18 cellular contexts compared by ENCODE assay signal in genomic region chr2:46825958-46826897, GRCh38.
DNase-seq lines count a peak whose midpoint lies in the region; ATAC-seq and TF ChIP-seq lines count a peak whose summit lies in the region.
"Had no signal": no experiment of that assay in that cellular context is flagged by ENCODE, and none has a peak within 500 bp of the region (broad histone marks: within the 10 kb centered on the region; RNA-seq: fewer than 3 reads in every experiment).

No MANE protein-coding gene starts in this region.

- no peak overlapping the region for H3K4me2 ChIP-seq in fibroblast of lung (ENCODE audit: extremely low read depth, insufficient read depth, low read length)

- H3K4me1 ChIP-seq in fibroblast of lung (ENCODE audit: control insufficient read depth, extremely low read depth, insufficient read depth, low read length) (peaks cover 32% of the 10 kb centered on the region), psoas muscle (peaks cover 7% of the 10 kb centered on the region)
- H3K4me1 ChIP-seq: HAP-1 had no signal

- CTCF ChIA-PET in Calu3 (lab: Charles Lee): interaction anchor here (0.7 kb wide), 1 partner anchor 116 kb away, joined by 8 read pairs; no protein-coding TSS in a partner anchor

- ATAC-seq in psoas muscle (peak in 3 of 4 donors; percentile 23 to 71 (median 23)), T-helper 17 cell (no peak)
- ATAC-seq: Panc1 had no signal

- H3K27ac Mint-ChIP-seq in Calu3 (ENCODE audit: unreplicated experiment) (peak overlapping the region; percentile 8), T-helper 17 cell (no peak overlapping the region)
- H3K27ac Mint-ChIP-seq: activated B cell treated with CpG ODN at 0.5 μM for 24 hours had no signal

- H3K27ac ChIP-seq in fibroblast of lung (ENCODE audit: insufficient read depth, low read length) (peak overlapping the region; percentile 86), psoas muscle (no peak overlapping the region)
- H3K27ac ChIP-seq: dorsolateral prefrontal cortex had no signal

- intact Hi-C loops in Calu3 (cut with micrococcal nuclease; ENCODE audit: unreplicated experiment) (no loop called here), psoas muscle (cut with DNase I) (no loop called here)

- no peak overlapping the region for H3K4me3 ChIP-seq in fibroblast of lung (replicated peaks in 1 of 4; ENCODE audit: control extremely low read depth in 1 of 4, insufficient read depth in 1 of 4, low read depth in 3 of 4, low read length in 4 of 4)
- H3K4me3 ChIP-seq in psoas muscle: no peak overlapping the region
- H3K4me3 ChIP-seq: dorsolateral prefrontal cortex, HAP-1 had no signal

- no peak overlapping the region for H3K9ac ChIP-seq in fibroblast of lung (ENCODE audit: insufficient read depth, low read length)

- no peaks in the 10 kb centered on the region for H3K36me3 Mint-ChIP-seq in Calu3 (ENCODE audit: insufficient read depth, unreplicated experiment)
- H3K36me3 Mint-ChIP-seq in T-helper 17 cell (ENCODE audit: low read depth): peaks cover 3% of the 10 kb centered on the region

- H3K36me3 ChIP-seq in fibroblast of lung (ENCODE audit: control insufficient read depth, insufficient read depth, low read length) (no peaks in the 10 kb centered on the region), psoas muscle (ENCODE audit: insufficient read depth in 1 of 2, low read depth in 1 of 2) (no peaks in the 10 kb centered on the region)
- H3K36me3 ChIP-seq: HAP-1 had no signal

- no peak overlapping the region for H3K4me3 Mint-ChIP-seq in Calu3 (ENCODE audit: low read depth, unreplicated experiment)
- H3K4me3 Mint-ChIP-seq in T-helper 17 cell: no peak overlapping the region
- H3K4me3 Mint-ChIP-seq: activated B cell treated with CpG ODN at 0.5 μM for 24 hours had no signal

- H3K79me2 ChIP-seq in fibroblast of lung (ENCODE audit: control insufficient read depth, insufficient read depth, low read length): peaks cover 17% of the 10 kb centered on the region

- DNase-seq in Calu3 (no peak), HT1080 (ENCODE audit: low read depth) (peak; percentile 59), fibroblast of lung (ENCODE audit: low read depth in 2 of 2) (peak; percentile 86 to 87), psoas muscle (no peak), DMS79 (lab: John Stamatoyannopoulos, UW) (no peak), T-helper 17 cell (no peak)
- no peak for DNase-seq in activated CD8-positive, alpha-beta memory T cell treated with anti-CD3 and anti-CD28 coated beads, Interleukin-2, amount 50 U/mL, for 4 hours
- DNase-seq: activated B cell treated with CpG ODN at 0.5 μM for 24 hours, activated gamma-delta T cell treated with Interleukin-2 at 50 U/mL for 16 hours, aorta, DMS53, dorsolateral prefrontal cortex, MV-4-11, NCI-H2107, NCI-H774, T-helper 1 cell had no signal

- WGBS in psoas muscle, 3 donors: 92 to 93% (median 93%) methylated on average over 18 of the region's 18 CpGs

- no TSS peak for BruUV-seq in Calu3 (replicated peaks; lab: Mats Ljungman, UMichigan)

- H3K27me3 ChIP-seq in fibroblast of lung (ENCODE audit: control insufficient read depth, insufficient read depth, low read length): no peaks in the 10 kb centered on the region
- no peaks in the 10 kb centered on the region for H3K27me3 ChIP-seq in psoas muscle (ENCODE audit: insufficient read depth in 3 of 3, low read length in 2 of 3)
- H3K27me3 ChIP-seq: dorsolateral prefrontal cortex had no signal

- no peaks in the 10 kb centered on the region for H4K20me1 ChIP-seq in fibroblast of lung (ENCODE audit: control insufficient read depth, extremely low read depth, insufficient read depth, low read length)

- H3K9me3 ChIP-seq in fibroblast of lung (ENCODE audit: control insufficient read depth, insufficient read depth, low read depth, low read length) (no peaks in the 10 kb centered on the region), psoas muscle (no peaks in the 10 kb centered on the region), T-helper 17 cell (ENCODE audit: control insufficient read depth, low read length, poor library complexity, severe bottlenecking) (no peaks in the 10 kb centered on the region)
- H3K9me3 ChIP-seq: HAP-1 had no signal

- peaks cover 55% of the 10 kb centered on the region for H3K27me3 Mint-ChIP-seq in Calu3 (ENCODE audit: unreplicated experiment)
- peaks cover 32% of the 10 kb centered on the region for H3K27me3 Mint-ChIP-seq in T-helper 17 cell

- TF ChIP-seq CTCF in Calu3 (IDR thresholded peaks at IDR 0.05; ENCODE audit: unreplicated experiment): no peak
- no peak for TF ChIP-seq CTCF in fibroblast of lung (conservative IDR thresholded peaks at IDR 0.05 in 1 of 2, IDR thresholded peaks at IDR 0.05 in 1 of 2; ENCODE audit: low read depth in 1 of 2, low read length in 2 of 2)
- TF ChIP-seq CTCF in psoas muscle (IDR thresholded peaks at IDR 0.05): no peak

- H3K4me1 Mint-ChIP-seq in Calu3 (ENCODE audit: low read depth, unreplicated experiment) (no peaks in the 10 kb centered on the region), T-helper 17 cell (no peaks in the 10 kb centered on the region)
- H3K4me1 Mint-ChIP-seq: activated B cell treated with CpG ODN at 0.5 μM for 24 hours had no signal

- H2AFZ ChIP-seq in fibroblast of lung (ENCODE audit: low read length): no peak overlapping the region

- H3K9me3 Mint-ChIP-seq in Calu3 (ENCODE audit: low read depth, unreplicated experiment): no peaks in the 10 kb centered on the region

Comparison
In these comparisons a context has a peak if more than half of its experiments do, and no peak if none do; other contexts are left out.
1. DNase-seq: peak in HT1080 (single experiment) and fibroblast of lung (2 of 2); none in Calu3 (single experiment), psoas muscle (0 of 2), DMS79 (single experiment), activated CD8-positive, alpha-beta memory T cell treated with anti-CD3 and anti-CD28 coated beads, Interleukin-2, amount 50 U/mL, for 4 hours (single experiment) and T-helper 17 cell (0 of 3).